ENCODE assay signal across 8 cellular contexts in the genomic region with DNA sequence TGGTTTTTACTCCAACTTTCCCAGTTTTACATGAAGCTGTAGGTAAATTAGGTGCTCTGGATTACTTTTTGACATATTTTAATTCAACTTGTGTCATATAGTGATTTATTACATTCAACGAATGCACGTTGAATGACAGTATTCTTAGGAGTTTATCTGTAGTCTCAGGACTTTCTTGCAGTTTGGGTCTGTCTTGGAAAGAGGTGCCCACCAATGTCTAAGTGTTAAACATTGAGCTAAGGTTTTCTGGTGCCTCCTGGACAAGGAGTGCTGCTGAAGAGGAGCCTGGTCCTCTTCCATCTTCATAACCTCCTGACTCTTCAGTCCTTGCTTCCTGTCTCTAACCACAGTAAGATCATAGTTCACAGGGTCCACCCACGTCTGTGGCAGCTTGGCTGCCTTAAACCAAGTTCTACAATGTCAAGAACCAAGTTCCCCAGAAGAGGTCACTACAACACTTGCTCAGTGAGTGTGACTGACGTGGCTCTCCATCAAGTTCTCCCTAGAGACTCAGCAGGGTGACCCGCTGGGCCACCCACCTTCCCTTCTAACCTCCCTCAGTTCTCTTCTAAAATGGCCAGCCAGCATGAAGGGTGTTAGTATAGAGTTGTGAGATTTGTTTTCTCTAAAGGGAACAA. TPM values are rescaled to one million over a fixed set of nuclear protein-coding genes. Genes with fewer than 3 reads are reported as not detected.
DNase-seq lines count a peak whose midpoint lies in the region; ATAC-seq and TF ChIP-seq lines count a peak whose summit lies in the region.

No MANE protein-coding gene starts in this region.

- H2BK20ac ChIP-seq in H9 (ENCODE audit: low read depth, low read length, poor library complexity, severe bottlenecking) = no peak overlapping the region

- intact Hi-C loops in Right ventricle myocardium superior (cut with DNase I) (no loop called here), cardiac septum (cut with DNase I) (no loop called here), testis (cut with DNase I; ENCODE audit: low total_unique reads) (no loop called here)

- peaks cover 14% of the 10 kb centered on the region for H3K27me3 Mint-ChIP-seq in H9 (ENCODE audit: low read depth)
- H3K27me3 Mint-ChIP-seq in brain = peaks cover 14% of the 10 kb centered on the region

- H4K5ac ChIP-seq in H9 (ENCODE audit: insufficient read length, low read depth, low read length) = no peak overlapping the region

- TF ChIP-seq CTCF in H9 (conservative IDR thresholded peaks at IDR 0.05) = peak; percentile 76
- peak; percentile 83 for TF ChIP-seq CTCF in KMS-11 (conservative IDR thresholded peaks at IDR 0.05; ENCODE audit: low read depth, low read length)
- TF ChIP-seq CTCF in RWPE2 (IDR thresholded peaks at IDR 0.05; ENCODE audit: poor library complexity, severe bottlenecking) = peak; percentile 64
- peak; percentile 61 to 62 for TF ChIP-seq CTCF in brain (conservative IDR thresholded peaks at IDR 0.05)
- TF ChIP-seq CTCF in testis (IDR thresholded peaks at IDR 0.05) = peak in 2 of 3 experiments; percentile 4 to 20

- H2BK5ac ChIP-seq in H9 (ENCODE audit: insufficient read length, low read length) = no peak overlapping the region

- no peak overlapping the region for H4K91ac ChIP-seq in H9 (ENCODE audit: insufficient read length, low read depth, low read length)

- DNase-seq in Right ventricle myocardium superior (no peak), cardiac septum (ENCODE audit: low spot score) (no peak), H9 (peak; percentile 66), RWPE2 (ENCODE audit: low spot score) (no peak), lung microvascular endothelial cell (ENCODE audit: low read depth in 2 of 2) (peak; percentile 44 to 54), testis (peak; percentile 37)

- peaks cover 3% of the 10 kb centered on the region for H3K23me2 ChIP-seq in H9 (ENCODE audit: insufficient read length, low read depth, low read length, poor library complexity, severe bottlenecking)

- H3K23ac ChIP-seq in H9 (ENCODE audit: insufficient read length, low read depth, low read length) = no peak overlapping the region

- H3K27me3 ChIP-seq in H9 (ENCODE audit: insufficient read depth, low read length) (peaks cover 6% of the 10 kb centered on the region; the same call in 1 of the 2 replicates), KMS-11 (ENCODE audit: insufficient read depth, low read depth) (no peaks in the 10 kb centered on the region), RWPE2 (ENCODE audit: insufficient read depth, poor library complexity, severe bottlenecking) (peaks cover 44% of the 10 kb centered on the region), testis (no peaks in the 10 kb centered on the region)

- H3K4me1 Mint-ChIP-seq in H9 = peaks cover 30 to 37% of the 10 kb centered on the region in 2 experiments
- H3K4me1 Mint-ChIP-seq in brain = peaks cover 12% of the 10 kb centered on the region

- H3K4me3 Mint-ChIP-seq in H9 (no peak overlapping the region), brain (no peak overlapping the region)

- H2BK120ac ChIP-seq in H9 (ENCODE audit: low read depth, low read length, poor library complexity, severe bottlenecking) = no peak overlapping the region

- H3K79me1 ChIP-seq in H9 (ENCODE audit: insufficient read depth, low read depth, low read length, poor library complexity, severe bottlenecking) = no peaks in the 10 kb centered on the region

- H3K4me3 ChIP-seq in KMS-11 (IDR thresholded peaks at IDR 0.05; ENCODE audit: insufficient read depth, low read depth, low read length) = no peak overlapping the region
- no peak overlapping the region for H3K4me3 ChIP-seq in RWPE2 (ENCODE audit: severe bottlenecking)
- no peak overlapping the region for H3K4me3 ChIP-seq in testis

- H2AFZ ChIP-seq in H9 (ENCODE audit: low read length) (no peak overlapping the region), KMS-11 (ENCODE audit: low read depth) (peak overlapping the region; percentile 41; the same call in 1 of the 2 replicates)

- H3K27ac Mint-ChIP-seq in H9 (no peak overlapping the region), brain (peak overlapping the region in 1 of 5 experiments; percentile 60)

- H3K9ac ChIP-seq in H9 (ENCODE audit: extremely low read depth, insufficient read length, low read length) (no peak overlapping the region), KMS-11 (no peak overlapping the region)

- H3K56ac ChIP-seq in H9 (ENCODE audit: insufficient read length, low read depth, low read length) = no peak overlapping the region

- no CpG with 5 or more reads among the region's 5 CpGs for WGBS in H9 (ENCODE audit: extremely low coverage, insufficient read length, low lambda C conversion rate)
- WGBS in testis, 2 donors = 48 to 49% methylated on average over 5 of the region's 5 CpGs

- TF ChIP-seq POLR2A in testis (IDR thresholded peaks at IDR 0.05) = no peak

- H3K4ac ChIP-seq in H9 (ENCODE audit: low read depth, low read length) = no peak overlapping the region

- H3K27ac ChIP-seq in H9 (ENCODE audit: insufficient read length, low read depth, low read length) (no peak overlapping the region), KMS-11 (no peak overlapping the region), RWPE2 (ENCODE audit: poor library complexity, severe bottlenecking) (no peak overlapping the region), testis (no peak overlapping the region)

- no peak overlapping the region for H2BK12ac ChIP-seq in H9 (ENCODE audit: insufficient read length, low read depth, low read length)

- no peak overlapping the region for H3T11ph ChIP-seq in H9 (ENCODE audit: low read length)

- H3K9me3 Mint-ChIP-seq in H9 (peaks cover 0 to 4% of the 10 kb centered on the region in 2 experiments; a peak in 1 of 5 replicates), brain (peaks cover 0 to 4% (median 0%) of the 10 kb centered on the region in 5 experiments)

- no peak overlapping the region for H3K14ac ChIP-seq in H9 (ENCODE audit: insufficient read depth, low read length)

- H4K8ac ChIP-seq in H9 (replicated peaks; ENCODE audit: insufficient read length, low read depth, low read length) = no peak overlapping the region

- H3K79me2 ChIP-seq in H9 (ENCODE audit: insufficient read depth, low read length) = no peaks in the 10 kb centered on the region
- no peaks in the 10 kb centered on the region for H3K79me2 ChIP-seq in KMS-11 (ENCODE audit: insufficient read depth, low read depth)

- H4K20me1 ChIP-seq in H9 (ENCODE audit: control insufficient read depth, insufficient read depth, insufficient read length) (no peaks in the 10 kb centered on the region), KMS-11 (ENCODE audit: insufficient read depth) (no peaks in the 10 kb centered on the region)

- H3K18ac ChIP-seq in H9 (ENCODE audit: insufficient read length, low read depth, low read length) = no peak overlapping the region

- H3K4me2 ChIP-seq in H9 (ENCODE audit: insufficient read depth, insufficient read length, low read length) (no peak overlapping the region), KMS-11 (no peak overlapping the region)

- H2AK5ac ChIP-seq in H9 (ENCODE audit: insufficient read length, low read length) = no peak overlapping the region

- no peaks in the 10 kb centered on the region for H3K36me3 ChIP-seq in KMS-11 (ENCODE audit: insufficient read depth)
- H3K36me3 ChIP-seq in RWPE2 (ENCODE audit: low read depth) = no peaks in the 10 kb centered on the region
- no peaks in the 10 kb centered on the region for H3K36me3 ChIP-seq in testis (ENCODE audit: low read depth, missing control alignments)

- H3K4me1 ChIP-seq in H9 (ENCODE audit: insufficient read depth, low read length) = peaks cover 8% of the 10 kb centered on the region
- H3K4me1 ChIP-seq in KMS-11 (ENCODE audit: low read depth, poor library complexity, severe bottlenecking) = peaks cover 4% of the 10 kb centered on the region
- H3K4me1 ChIP-seq in RWPE2 (ENCODE audit: insufficient read depth, poor library complexity, severe bottlenecking) = no peaks in the 10 kb centered on the region
- H3K4me1 ChIP-seq in testis = no peaks in the 10 kb centered on the region

- H3K36me3 Mint-ChIP-seq in H9 (ENCODE audit: insufficient read depth in 1 of 3, low read depth in 3 of 3) = peaks cover 0 to 9% (median 0%) of the 10 kb centered on the region in 3 experiments; a peak in 1 of 7 replicates
- no peaks in the 10 kb centered on the region for H3K36me3 Mint-ChIP-seq in brain

- ATAC-seq in Right ventricle myocardium superior (ENCODE audit: poor library complexity) = peak; percentile 43
- peak; percentile 85 for ATAC-seq in RWPE2 (ENCODE audit: low read depth)

- no peak overlapping the region; the same call in 1 of the 2 replicates for H2BK15ac ChIP-seq in H9 (ENCODE audit: low read depth, low read length)

- H3K9me3 ChIP-seq in H9 (ENCODE audit: control insufficient read depth, low read depth, low read length) = no peaks in the 10 kb centered on the region
- H3K9me3 ChIP-seq in RWPE2 (ENCODE audit: severe bottlenecking) = no peaks in the 10 kb centered on the region
- H3K9me3 ChIP-seq in testis = no peaks in the 10 kb centered on the region

RNA-seq across cellular contexts. Expression of gene NPY, which starts 6.1 kb away (rescaled TPM):
- total RNA-seq in Right ventricle myocardium superior (not detected), cardiac septum (not detected), H9 (2021) (not detected in 2 replicates), lung microvascular endothelial cell (not detected in 2 replicates), testis (not detected)
- polyA plus RNA-seq in brain (ENCODE audit: insufficient read depth, low read depth, low replicate concordance) (9.0 TPM), testis (ENCODE audit: insufficient read depth, low read depth, low replicate concordance) (1.6 TPM)

Comparison
In these comparisons a context has a peak if more than half of its experiments do, and no peak if none do; other contexts are left out.
1. DNase-seq: peak in H9 (single experiment), lung microvascular endothelial cell (2 of 2) and testis (single experiment); none in Right ventricle myocardium superior (single experiment), cardiac septum (single experiment) and RWPE2 (single experiment).
2. CTCF ChIP-seq: peak in every context shown above with its lines; median percentile 83 in KMS-11; 76 in H9; 64 in RWPE2; 62 in brain; 12 in testis.